ENCODE assay signal across 1 cellular context in genomic region chr19:21603431-21604153, GRCh38.
TF ChIP-seq lines count a peak whose summit lies in the region.

No MANE protein-coding gene starts in this region.

TF ChIP-seq in K562, 482 proteins besides CTCF, POLR2A, EP300 and RAD21 (continued from another document and continues in another):
- TF ChIP-seq, protein P1, sequence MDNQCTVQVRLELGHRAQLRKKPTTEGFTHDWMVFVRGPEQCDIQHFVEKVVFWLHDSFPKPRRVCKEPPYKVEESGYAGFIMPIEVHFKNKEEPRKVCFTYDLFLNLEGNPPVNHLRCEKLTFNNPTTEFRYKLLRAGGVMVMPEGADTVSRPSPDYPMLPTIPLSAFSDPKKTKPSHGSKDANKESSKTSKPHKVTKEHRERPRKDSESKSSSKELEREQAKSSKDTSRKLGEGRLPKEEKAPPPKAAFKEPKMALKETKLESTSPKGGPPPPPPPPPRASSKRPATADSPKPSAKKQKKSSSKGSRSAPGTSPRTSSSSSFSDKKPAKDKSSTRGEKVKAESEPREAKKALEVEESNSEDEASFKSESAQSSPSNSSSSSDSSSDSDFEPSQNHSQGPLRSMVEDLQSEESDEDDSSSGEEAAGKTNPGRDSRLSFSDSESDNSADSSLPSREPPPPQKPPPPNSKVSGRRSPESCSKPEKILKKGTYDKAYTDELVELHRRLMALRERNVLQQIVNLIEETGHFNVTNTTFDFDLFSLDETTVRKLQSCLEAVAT (IDR thresholded peaks at IDR 0.05): peak; percentile 84 to 86
- TF ChIP-seq MTA2 (IDR thresholded peaks at IDR 0.05; ENCODE audit: low read depth) (no peak), ZNF766 (CRISPR knock-in tag; conservative IDR thresholded peaks at IDR 0.05) (peak; percentile 22), TAF7 (tag; IDR thresholded peaks at IDR 0.05) (peak; percentile 59; the same call in 1 of the 2 replicates), CEBPG (CRISPR knock-in tag; IDR thresholded peaks at IDR 0.05) (no peak), CEBPG (tag; conservative IDR thresholded peaks at IDR 0.05 in 1 of 2, IDR thresholded peaks at IDR 0.05 in 1 of 2) (no peak), HIVEP1 (CRISPR knock-in tag; IDR thresholded peaks at IDR 0.05) (peak; percentile 58; the same call in 1 of the 2 replicates), HNRNPH1 (optimal IDR thresholded peaks at IDR 0.05; ENCODE audit: low read depth, low read length) (no peak), HDAC6 (IDR thresholded peaks at IDR 0.05; ENCODE audit: low read depth, low read length) (no peak), GMEB1 (CRISPR knock-in tag; IDR thresholded peaks at IDR 0.05) (no peak), CREB3 (tag; conservative IDR thresholded peaks at IDR 0.05; ENCODE audit: low read depth) (peak; percentile 56; the same call in 1 of the 2 replicates), SRSF3 (IDR thresholded peaks at IDR 0.05; ENCODE audit: insufficient read depth, low read length) (no peak), OTX1 (CRISPR knock-in tag; IDR thresholded peaks at IDR 0.05) (0 out of 2 replicates have a peak, but pooled peaks have one; percentile 67), TEAD1 (CRISPR knock-in tag; IDR thresholded peaks at IDR 0.05) (peak; percentile 47 to 77; a peak in 3 of 4 replicates), LARP7 (IDR thresholded peaks at IDR 0.05) (0 out of 2 replicates have a peak, but pooled peaks have one; percentile 19), XRCC3 (IDR thresholded peaks at IDR 0.05) (no peak), SOX6 (IDR thresholded peaks at IDR 0.05) (peak; percentile 10), FOXJ2 (tag; IDR thresholded peaks at IDR 0.05) (peak; percentile 76), BHLHE40 (IDR thresholded peaks at IDR 0.05; ENCODE audit: low read length) (0 out of 2 replicates have a peak, but pooled peaks have one; percentile 3), ZNF197 (CRISPR knock-in tag; IDR thresholded peaks at IDR 0.05; ENCODE audit: low read depth) (peak; percentile 23), HDAC8 (tag; IDR thresholded peaks at IDR 0.05) (peak; percentile 82), ATF1 (CRISPR knock-in tag; IDR thresholded peaks at IDR 0.05) (no peak), ATF1 (tag; IDR thresholded peaks at IDR 0.05) (peak; percentile 10; the same call in 1 of the 2 replicates), TBL1XR1 (IDR thresholded peaks at IDR 0.05; ENCODE audit: low read length in 2 of 2) (no peak), MEF2D (tag; conservative IDR thresholded peaks at IDR 0.05; ENCODE audit: low read depth) (peak; percentile 74), NCOA1 (IDR thresholded peaks at IDR 0.05; ENCODE audit: low read depth) (no peak), ZNF146 (CRISPR knock-in tag; IDR thresholded peaks at IDR 0.05; ENCODE audit: unreplicated experiment) (no peak), JUN (IDR thresholded peaks at IDR 0.05; ENCODE audit: borderline replicate concordance, low read depth, low read length) (no peak), JUN (CRISPR knock-in tag; IDR thresholded peaks at IDR 0.05; ENCODE audit: borderline replicate concordance) (no peak), FOXK2 (conservative IDR thresholded peaks at IDR 0.05 in 1 of 2, IDR thresholded peaks at IDR 0.05 in 1 of 2; ENCODE audit: low read depth in 2 of 2) (no peak), POLR2H (tag; IDR thresholded peaks at IDR 0.05; ENCODE audit: low read depth) (no peak), ATF4 (CRISPR knock-in tag; IDR thresholded peaks at IDR 0.05) (peak; percentile 71), CBFA2T2 (conservative IDR thresholded peaks at IDR 0.05) (peak; percentile 37; the same call in 1 of the 2 replicates), RHOXF2B (CRISPR knock-in tag; conservative IDR thresholded peaks at IDR 0.05) (peak; percentile 52; the same call in 1 of the 2 replicates), ZNF76 (CRISPR knock-in tag; IDR thresholded peaks at IDR 0.05; ENCODE audit: borderline replicate concordance) (0 out of 2 replicates have a peak, but pooled peaks have one; percentile 45), ZNF830 (CRISPR knock-in tag; IDR thresholded peaks at IDR 0.05) (0 out of 2 replicates have a peak, but pooled peaks have one; percentile 23), KLF6 (CRISPR knock-in tag; IDR thresholded peaks at IDR 0.05; ENCODE audit: borderline replicate concordance) (peak; percentile 37; the same call in 1 of the 2 replicates), HMBOX1 (IDR thresholded peaks at IDR 0.05) (peak; percentile 4; the same call in 1 of the 2 replicates), TEAD2 (tag; IDR thresholded peaks at IDR 0.05) (peak; percentile 70), HNRNPK (IDR thresholded peaks at IDR 0.05; ENCODE audit: low read depth, low read length, poor library complexity, severe bottlenecking) (no peak), ZNF239 (CRISPR knock-in tag; IDR thresholded peaks at IDR 0.05) (peak; percentile 53; the same call in 1 of the 2 replicates), MAFG (tag; conservative IDR thresholded peaks at IDR 0.05) (no peak), ZBTB11 (CRISPR knock-in tag; IDR thresholded peaks at IDR 0.05) (0 out of 6 replicates have a peak, but pooled peaks of 1 of the 3 experiments have one; percentile 7), BRF1 (IDR thresholded peaks at IDR 0.05; ENCODE audit: borderline replicate concordance, extremely low read depth, insufficient read length) (no peak)
- TF ChIP-seq, protein P2, sequence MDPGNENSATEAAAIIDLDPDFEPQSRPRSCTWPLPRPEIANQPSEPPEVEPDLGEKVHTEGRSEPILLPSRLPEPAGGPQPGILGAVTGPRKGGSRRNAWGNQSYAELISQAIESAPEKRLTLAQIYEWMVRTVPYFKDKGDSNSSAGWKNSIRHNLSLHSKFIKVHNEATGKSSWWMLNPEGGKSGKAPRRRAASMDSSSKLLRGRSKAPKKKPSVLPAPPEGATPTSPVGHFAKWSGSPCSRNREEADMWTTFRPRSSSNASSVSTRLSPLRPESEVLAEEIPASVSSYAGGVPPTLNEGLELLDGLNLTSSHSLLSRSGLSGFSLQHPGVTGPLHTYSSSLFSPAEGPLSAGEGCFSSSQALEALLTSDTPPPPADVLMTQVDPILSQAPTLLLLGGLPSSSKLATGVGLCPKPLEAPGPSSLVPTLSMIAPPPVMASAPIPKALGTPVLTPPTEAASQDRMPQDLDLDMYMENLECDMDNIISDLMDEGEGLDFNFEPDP (CRISPR knock-in tag; IDR thresholded peaks at IDR 0.05): peak; percentile 68; the same call in 1 of the 2 replicates
- TF ChIP-seq, protein P3, sequence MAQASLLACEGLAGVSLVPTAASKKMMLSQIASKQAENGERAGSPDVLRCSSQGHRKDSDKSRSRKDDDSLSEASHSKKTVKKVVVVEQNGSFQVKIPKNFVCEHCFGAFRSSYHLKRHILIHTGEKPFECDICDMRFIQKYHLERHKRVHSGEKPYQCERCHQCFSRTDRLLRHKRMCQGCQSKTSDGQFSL (CRISPR knock-in tag; IDR thresholded peaks at IDR 0.05): no peak
- TF ChIP-seq, protein P3 (tag; IDR thresholded peaks at IDR 0.05): peak in 1 of 2 experiments; percentile 73; a peak in 2 of 4 replicates
- TF ChIP-seq, protein P4, sequence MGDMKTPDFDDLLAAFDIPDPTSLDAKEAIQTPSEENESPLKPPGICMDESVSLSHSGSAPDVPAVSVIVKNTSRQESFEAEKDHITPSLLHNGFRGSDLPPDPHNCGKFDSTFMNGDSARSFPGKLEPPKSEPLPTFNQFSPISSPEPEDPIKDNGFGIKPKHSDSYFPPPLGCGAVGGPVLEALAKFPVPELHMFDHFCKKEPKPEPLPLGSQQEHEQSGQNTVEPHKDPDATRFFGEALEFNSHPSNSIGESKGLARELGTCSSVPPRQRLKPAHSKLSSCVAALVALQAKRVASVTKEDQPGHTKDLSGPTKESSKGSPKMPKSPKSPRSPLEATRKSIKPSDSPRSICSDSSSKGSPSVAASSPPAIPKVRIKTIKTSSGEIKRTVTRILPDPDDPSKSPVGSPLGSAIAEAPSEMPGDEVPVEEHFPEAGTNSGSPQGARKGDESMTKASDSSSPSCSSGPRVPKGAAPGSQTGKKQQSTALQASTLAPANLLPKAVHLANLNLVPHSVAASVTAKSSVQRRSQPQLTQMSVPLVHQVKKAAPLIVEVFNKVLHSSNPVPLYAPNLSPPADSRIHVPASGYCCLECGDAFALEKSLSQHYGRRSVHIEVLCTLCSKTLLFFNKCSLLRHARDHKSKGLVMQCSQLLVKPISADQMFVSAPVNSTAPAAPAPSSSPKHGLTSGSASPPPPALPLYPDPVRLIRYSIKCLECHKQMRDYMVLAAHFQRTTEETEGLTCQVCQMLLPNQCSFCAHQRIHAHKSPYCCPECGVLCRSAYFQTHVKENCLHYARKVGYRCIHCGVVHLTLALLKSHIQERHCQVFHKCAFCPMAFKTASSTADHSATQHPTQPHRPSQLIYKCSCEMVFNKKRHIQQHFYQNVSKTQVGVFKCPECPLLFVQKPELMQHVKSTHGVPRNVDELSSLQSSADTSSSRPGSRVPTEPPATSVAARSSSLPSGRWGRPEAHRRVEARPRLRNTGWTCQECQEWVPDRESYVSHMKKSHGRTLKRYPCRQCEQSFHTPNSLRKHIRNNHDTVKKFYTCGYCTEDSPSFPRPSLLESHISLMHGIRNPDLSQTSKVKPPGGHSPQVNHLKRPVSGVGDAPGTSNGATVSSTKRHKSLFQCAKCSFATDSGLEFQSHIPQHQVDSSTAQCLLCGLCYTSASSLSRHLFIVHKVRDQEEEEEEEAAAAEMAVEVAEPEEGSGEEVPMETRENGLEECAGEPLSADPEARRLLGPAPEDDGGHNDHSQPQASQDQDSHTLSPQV (IDR thresholded peaks at IDR 0.05): peak; percentile 63
- TF ChIP-seq, protein P5, sequence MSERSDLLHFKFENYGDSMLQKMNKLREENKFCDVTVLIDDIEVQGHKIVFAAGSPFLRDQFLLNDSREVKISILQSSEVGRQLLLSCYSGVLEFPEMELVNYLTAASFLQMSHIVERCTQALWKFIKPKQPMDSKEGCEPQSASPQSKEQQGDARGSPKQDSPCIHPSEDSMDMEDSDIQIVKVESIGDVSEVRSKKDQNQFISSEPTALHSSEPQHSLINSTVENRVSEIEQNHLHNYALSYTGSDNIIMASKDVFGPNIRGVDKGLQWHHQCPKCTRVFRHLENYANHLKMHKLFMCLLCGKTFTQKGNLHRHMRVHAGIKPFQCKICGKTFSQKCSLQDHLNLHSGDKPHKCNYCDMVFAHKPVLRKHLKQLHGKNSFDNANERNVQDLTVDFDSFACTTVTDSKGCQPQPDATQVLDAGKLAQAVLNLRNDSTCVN (CRISPR knock-in tag; IDR thresholded peaks at IDR 0.05): peak; percentile 74; the same call in 1 of the 2 replicates
